ENCODE assay signal across 8 cellular contexts in genomic region chr19:46717034-46717715, GRCh38. TPM values are rescaled to one million over a fixed set of nuclear protein-coding genes. Genes with fewer than 3 reads are reported as not detected.
DNase-seq lines count a peak whose midpoint lies in the region; ATAC-seq and TF ChIP-seq lines count a peak whose summit lies in the region.

PRKD2 (minus strand) TSS chr19:46717114; CDS start chr19:46716370, 744 bp downstream.

- in situ Hi-C loops in G401 (cut with HindIII; ENCODE audit: low sequenced_read_pairs) = no loop called here

- ATAC-seq in HG02642 (IDR thresholded peaks at IDR 0.05; ENCODE audit: poor library complexity, unreplicated experiment) = peak; percentile 46
- no peak for ATAC-seq in GM18520 (IDR thresholded peaks at IDR 0.05; ENCODE audit: unreplicated experiment)

- DNase-seq in G401 (ENCODE audit: low spot score) (peak; percentile 35), NCI-H345 treated with DMSO at 0.1 percent for 48 hours (lab: John Stamatoyannopoulos, UW; ENCODE audit: unreplicated experiment) (peak; percentile 35), chondrocyte (ENCODE audit: low spot score) (no peak), kidney glomerular epithelial cell (lab: John Stamatoyannopoulos, UW) (peak; percentile 47)
- peak; percentile 83 to 87 for DNase-seq in activated CD4-positive, alpha-beta T cell treated with anti-CD3 and anti-CD28 coated beads for 4 hours
- DNase-seq in stimulated activated CD4-positive, alpha-beta T cell treated with anti-CD3 and anti-CD28 coated beads, Interleukin-15, amount 100 ng/mL, for 48 hours (ENCODE audit: low read depth in 2 of 2) = peak; percentile 74 to 90

- peaks cover 33% of the 10 kb centered on the region for H3K4me1 Mint-ChIP-seq in chondrocyte (ENCODE audit: low read depth)

- peak within 1 kb of the TSS; percentile 87 for H3K27ac Mint-ChIP-seq in chondrocyte (ENCODE audit: unreplicated experiment)

- peak within 1 kb of the TSS; percentile 94 for H3K4me3 Mint-ChIP-seq in chondrocyte (ENCODE audit: unreplicated experiment)

- no peaks in the 10 kb centered on the region for H3K9me3 Mint-ChIP-seq in chondrocyte (ENCODE audit: low read depth)

- H3K36me3 Mint-ChIP-seq in chondrocyte (ENCODE audit: low read depth) = peaks cover 7% of the 10 kb centered on the region

- no peaks in the 10 kb centered on the region for H3K27me3 Mint-ChIP-seq in chondrocyte (ENCODE audit: low read depth)

- no peak for TF ChIP-seq CTCF in chondrocyte (IDR thresholded peaks at IDR 0.05)

RNA-seq across cellular contexts. Expression of gene PRKD2, which starts in this region (rescaled TPM):
- 14.6 and 19.9 TPM in 2 replicates for total RNA-seq in G401 (2014; rRNA removed; shearing (Covaris generic))
- total RNA-seq in chondrocyte = 21.9 to 31.9 TPM (median 23.3 TPM) in 3 replicates
